In the genomic region with DNA sequence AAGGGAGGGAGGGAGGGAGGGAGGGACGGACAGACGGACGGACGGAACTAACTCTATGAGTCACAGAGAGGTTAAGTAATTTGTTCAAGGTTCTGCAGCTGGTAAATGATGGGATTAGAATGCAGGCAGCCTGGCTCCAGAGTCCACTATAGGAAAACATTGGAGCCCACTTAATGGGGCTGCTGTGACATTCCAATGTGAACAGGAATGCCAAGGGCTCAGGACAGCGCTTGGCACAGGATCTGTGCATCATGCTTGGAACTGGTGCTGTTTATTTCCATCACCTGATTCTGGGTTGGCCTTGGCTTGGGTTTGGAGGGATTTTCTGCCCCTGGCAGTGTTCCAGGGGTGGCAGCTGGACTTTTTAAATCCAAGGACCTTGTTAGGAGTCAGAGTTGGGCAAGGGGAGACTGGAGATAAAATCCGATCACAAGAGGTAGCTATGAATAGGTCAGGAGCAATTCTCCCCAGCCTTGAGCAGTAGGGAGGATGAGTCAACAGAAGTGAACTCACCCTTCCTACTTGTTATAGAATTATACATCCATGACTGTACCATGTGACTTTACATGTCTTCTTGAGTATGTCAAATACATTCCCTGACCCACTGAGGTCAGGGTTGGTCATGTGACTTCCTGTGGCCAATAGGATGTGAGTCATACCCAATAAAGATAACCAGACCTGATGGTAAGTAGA, we compare ENCODE assay signal across 8 cellular contexts.
DNase-seq lines count a peak whose midpoint lies in the region; ATAC-seq and TF ChIP-seq lines count a peak whose summit lies in the region.
"Had no signal": no experiment of that assay in that cellular context is flagged by ENCODE, and none has a peak within 500 bp of the region (broad histone marks: within the 10 kb centered on the region; RNA-seq: fewer than 3 reads in every experiment).

No MANE protein-coding gene starts in this region.

- DNase-seq in HS-27A (ENCODE audit: low read depth) (peak; percentile 73), glomerular visceral epithelial cell (ENCODE audit: extremely low spot score) (peak; percentile 89), stromal cell of bone marrow (ENCODE audit: low read depth) (peak; percentile 40), NCI-H1694 treated with DMSO at 0.1 percent for 48 hours (lab: John Stamatoyannopoulos, UW) (no peak)
- no peak for DNase-seq in effector CD8-positive, alpha-beta T cell (lab: John Stamatoyannopoulos, UW)
- DNase-seq: activated effector memory CD4-positive, alpha-beta T cell treated with Interleukin-2 at 50 U/mL for 16 hours had no signal

- ATAC-seq in SK-N-SH treated with all-trans-retinoic acid at 6 μM for 48 hours (peak; percentile 94), GM21381 (IDR thresholded peaks at IDR 0.05; ENCODE audit: unreplicated experiment) (no peak)

TF ChIP-seq in SK-N-SH treated with all-trans-retinoic acid at 6 μM for 48 hours, 23 proteins besides CTCF, POLR2A, EP300 and RAD21:
- TF ChIP-seq OSR1 (CRISPR knock-in tag; IDR thresholded peaks at IDR 0.05) (no peak), CREB5 (CRISPR knock-in tag; IDR thresholded peaks at IDR 0.05; ENCODE audit: low read depth) (no peak), ZNF70 (CRISPR knock-in tag; IDR thresholded peaks at IDR 0.05) (peak; percentile 88)

Comparison
In these comparisons a context has a peak if more than half of its experiments do, and no peak if none do; other contexts are left out.
1. DNase-seq: peak in HS-27A (single experiment), glomerular visceral epithelial cell (single experiment) and stromal cell of bone marrow (single experiment); none in NCI-H1694 treated with DMSO at 0.1 percent for 48 hours (single experiment) and effector CD8-positive, alpha-beta T cell (single experiment).